In the genomic region with DNA sequence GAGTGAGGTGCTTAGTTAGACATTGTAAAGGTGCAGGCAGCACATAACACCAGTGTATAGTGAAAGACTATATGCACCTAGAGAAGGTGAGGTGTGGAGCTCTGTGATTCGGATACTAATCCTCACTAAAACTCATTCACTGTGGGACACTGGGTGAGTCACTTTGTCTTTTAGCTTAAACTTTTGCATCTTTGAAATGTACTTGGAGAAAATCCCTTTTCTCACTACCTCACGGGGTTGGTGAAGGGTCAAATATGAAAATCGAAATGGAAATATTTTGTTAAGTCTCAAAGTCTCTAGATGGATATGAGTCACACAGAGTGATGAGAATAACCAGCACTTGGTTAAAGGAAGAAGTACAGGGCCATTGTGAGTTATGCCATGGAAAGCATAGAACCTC, we compare ENCODE assay signal across 10 cellular contexts. TPM values are rescaled to one million over a fixed set of nuclear protein-coding genes. Genes with fewer than 3 reads are reported as not detected.
DNase-seq lines count a peak whose midpoint lies in the region; ATAC-seq, FAIRE-seq and TF ChIP-seq lines count a peak whose summit lies in the region.
"Had no signal": no experiment of that assay in that cellular context is flagged by ENCODE, and none has a peak within 500 bp of the region (broad histone marks: within the 10 kb centered on the region; RNA-seq: fewer than 3 reads in every experiment).

No MANE protein-coding gene starts in this region.

- no peak overlapping the region for H3K9ac ChIP-seq in GM12878 (ENCODE audit: control insufficient read depth, insufficient read depth, low read length)

- no peak overlapping the region for H3K4me2 ChIP-seq in GM12878 (ENCODE audit: control insufficient read depth, insufficient read depth)

- H3K4me3 ChIP-seq in GM12878, result peak overlapping the region; percentile 10; the same call in 1 of the 2 replicates
- no peak overlapping the region for H3K4me3 ChIP-seq in lower leg skin (ENCODE audit: low read depth, poor library complexity, severe bottlenecking)

- no peak for TF ChIP-seq EP300 in GM12878 (IDR thresholded peaks at IDR 0.05; ENCODE audit: borderline replicate concordance in 1 of 2, control insufficient read depth in 1 of 2, low read depth in 2 of 2, low read length in 2 of 2)

- H3K79me2 ChIP-seq in GM12878 (ENCODE audit: control insufficient read depth, insufficient read depth, low read length), result peaks cover 44% of the 10 kb centered on the region

- SMC1A ChIA-PET in GM12878 (lab: Charles Lee; ENCODE audit: uncharacterized antibody, unreplicated experiment), result interaction anchor here (1.0 to 3.0 kb wide), 5 partner anchors 20 to 43 kb away, joined by 3 to 11 read pairs (median 6); no protein-coding TSS in a partner anchor

- no peak overlapping the region for H2AFZ ChIP-seq in GM12878 (ENCODE audit: control insufficient read depth, low read depth, low read length)

- TF ChIP-seq POLR2A in GM12878 (IDR thresholded peaks at IDR 0.05; ENCODE audit: low read depth, low read length) (no peak), lower leg skin (IDR thresholded peaks at IDR 0.05) (no peak)

- H3K27ac ChIP-seq in GM12878 (ENCODE audit: control insufficient read depth, insufficient read depth), result no peak overlapping the region

- no TSS peak for BruUV-seq in GM12878 (replicated peaks; lab: Mats Ljungman, UMichigan)

- peak; percentile 77 for ATAC-seq in GM19452 (IDR thresholded peaks at IDR 0.05; ENCODE audit: unreplicated experiment)
- ATAC-seq in HG03045 (IDR thresholded peaks at IDR 0.05; ENCODE audit: unreplicated experiment), result peak; percentile 90
- ATAC-seq in GM12878, result peak; percentile 83
- no peak for ATAC-seq in omental fat pad (ENCODE audit: low FRiP score)

- DNase-seq in GM13976 (ENCODE audit: low spot score) (peak; percentile 17), GM12878 (ENCODE audit: low read depth, low spot score) (peak; percentile 38), omental fat pad (ENCODE audit: low spot score) (no peak), 8988T (no peak), NAMALWA (ENCODE audit: low spot score) (no peak), lower leg skin (ENCODE audit: low spot score in 2 of 2) (no peak)
- DNase-seq: erythroblast, NCI-H1694 had no signal

- in situ Hi-C loops in GM13976 (cut with MboI; ENCODE audit: low sequenced_read_pairs, unreplicated experiment), result no loop called here
- in situ Hi-C loops in GM12878 (cut with MboI), result no loop called here

- RAD21 ChIA-PET in GM12878 (lab: Charles Lee; ENCODE audit: unreplicated experiment), result interaction anchor here (1.2 to 1.5 kb wide), 2 partner anchors 33 to 36 kb away, joined by 4 to 5 read pairs; no protein-coding TSS in a partner anchor

- peaks cover 0 to 8% of the 10 kb centered on the region in 2 experiments; a peak in 2 of 4 replicates for H3K36me3 ChIP-seq in GM12878 (ENCODE audit: control insufficient read depth in 2 of 2, insufficient read depth in 2 of 2, low read length in 1 of 2)

- TF ChIP-seq CTCF in GM13976 (IDR thresholded peaks at IDR 0.05; ENCODE audit: borderline replicate concordance, control extremely low read depth, extremely low read depth, insufficient read depth, missing control alignments), result no peak
- TF ChIP-seq CTCF in GM12878 (IDR thresholded peaks at IDR 0.05 in 2 of 3, conservative IDR thresholded peaks at IDR 0.05 in 1 of 3; ENCODE audit: control insufficient read depth in 2 of 3, extremely low read depth in 1 of 3, insufficient read depth in 1 of 3, low read depth in 3 of 3, low read length in 3 of 3), result no peak
- no peak for TF ChIP-seq CTCF in omental fat pad (IDR thresholded peaks at IDR 0.05)
- TF ChIP-seq CTCF in lower leg skin (IDR thresholded peaks at IDR 0.05), result no peak

- 21% methylated on average over 3 of the region's 3 CpGs for WGBS in GM12878 (ENCODE audit: insufficient coverage, insufficient replicate concordance, low lambda C conversion rate, missing lambda C conversion rate)
- 79 to 90% methylated on average over 3 of the region's 3 CpGs for WGBS in lower leg skin, 2 donors

- no peaks in the 10 kb centered on the region for H4K20me1 ChIP-seq in GM12878 (ENCODE audit: control insufficient read depth, insufficient read depth)

- TF ChIP-seq RAD21 in GM12878 (IDR thresholded peaks at IDR 0.05; ENCODE audit: insufficient read depth, low read depth, low read length), result no peak

- no peaks in the 10 kb centered on the region for H3K9me3 ChIP-seq in GM12878 (replicated peaks; ENCODE audit: control insufficient read depth, insufficient read depth, low read length)

- CTCF ChIA-PET in GM12878 (lab: Yijun Ruan, JAX), result interaction anchor here (1.0 to 3.7 kb wide), 3 partner anchors 11 to 94 kb away, joined by 3 to 20 read pairs (median 4); no protein-coding TSS in a partner anchor

- intact Hi-C loops in GM12878 (cut with micrococcal nuclease; ENCODE audit: unreplicated experiment), result no loop called here
- intact Hi-C loops in lower leg skin (cut with DNase I; ENCODE audit: low total_unique reads), result no loop called here

- POLR2A ChIA-PET in GM12878 (lab: Charles Lee), result interaction anchor here (1.1 kb wide), 1 partner anchor 17 kb away, joined by 3 read pairs; no protein-coding TSS in a partner anchor

- H3K27me3 ChIP-seq in GM12878 (replicated peaks in 1 of 2; ENCODE audit: control insufficient read depth in 2 of 2, insufficient read depth in 2 of 2, low read length in 1 of 2), result no peaks in the 10 kb centered on the region

- peak; percentile 64 for FAIRE-seq in GM12878 (lab: Jason Lieb, UNC)

- peaks cover 12% of the 10 kb centered on the region; the same call in 1 of the 2 replicates for H3K4me1 ChIP-seq in GM12878 (ENCODE audit: control insufficient read depth, insufficient read depth, low read length)

TF ChIP-seq in GM12878, 131 proteins besides CTCF, POLR2A, EP300 and RAD21 (continues in another document):
- TF ChIP-seq SRF (IDR thresholded peaks at IDR 0.05; ENCODE audit: low read depth in 2 of 2, low read length in 2 of 2) (no peak), CUX1 (IDR thresholded peaks at IDR 0.05; ENCODE audit: insufficient replicate concordance, low read depth, low read length) (no peak), SIX5 (IDR thresholded peaks at IDR 0.05; ENCODE audit: low read depth, low read length, severe bottlenecking) (no peak), ZZZ3 (IDR thresholded peaks at IDR 0.05; ENCODE audit: control insufficient read depth, insufficient read length, low read depth) (no peak)

RNA-seq across cellular contexts. Expression of gene MDFIC, which starts 38.0 kb away (rescaled TPM):
- 50.7 and 52.3 TPM in 2 replicates for total RNA-seq in GM12878 (2013; cell fraction: nucleolus; rRNA removed)
- total RNA-seq in GM12878 (2014; rRNA removed) (49.3 and 57.8 TPM in 2 replicates), GM12878 (2014; rRNA removed; fragmentation: Illumina TruSeq; extraction: Trizol) (54.7 and 58.4 TPM in 2 replicates), GM12878 (2021) (39.0 and 50.5 TPM in 2 replicates), omental fat pad (100 to 1,000 TPM in 1 of 4 donors, 10 to 100 TPM in 3; 46.7 to 176 (median 79.2) TPM), lower leg skin (10 to 100 TPM; 27.0 to 58.5 (median 38.9) TPM)
- polyA plus RNA-seq in GM12878 (2011; ENCODE audit: low read depth), result 17.2 TPM
- polyA plus RNA-seq in GM12878 (2011; rRNA removed) (50.9 and 68.6 TPM in 2 replicates), GM12878 (2014; fragmentation: Illumina TruSeq; extraction: Trizol) (42.6 and 53.0 TPM in 2 replicates), GM12878 (2014; fragmentation: Nextera tagmentation; extraction: Ambion mirVana) (10 to 100 TPM; 11.5 to 16.1 TPM), GM12878 (2014; rRNA removed) (37.5 and 38.7 TPM in 2 replicates), GM12878 (2016; fragmentation: Nextera tagmentation; extraction: Ambion mirVana) (10 to 100 TPM in 1 of 2 experiments, 1 to 10 TPM in 1; 7.3 to 35.3 TPM)
- 25.8 and 32.4 TPM in 2 replicates for polyA plus RNA-seq in GM12878 (2011; cell fraction: cytosol; rRNA removed)
- polyA plus RNA-seq in GM12878 (2011; cell fraction: nucleus; rRNA removed), result 19.3 TPM in 2 replicates
- 36.3 and 36.8 TPM in 2 replicates for polyA plus RNA-seq in GM12878 (2012)
- 45.8 and 82.7 TPM in 2 replicates for polyA minus RNA-seq in GM12878 (2011; rRNA and poly(A)+ RNA removed)
- 27.0 and 34.0 TPM in 2 replicates for polyA minus RNA-seq in GM12878 (2011; cell fraction: cytosol; rRNA and poly(A)+ RNA removed)
- polyA minus RNA-seq in GM12878 (2011; cell fraction: nucleus; rRNA and poly(A)+ RNA removed), result 20.1 and 42.3 TPM in 2 replicates

Comparison
In these comparisons a context has a peak if more than half of its experiments do, and no peak if none do; other contexts are left out.
1. DNase-seq: peak in GM13976 (single experiment) and GM12878 (single experiment); none in omental fat pad (single experiment), 8988T (single experiment), NAMALWA (single experiment) and lower leg skin (0 of 2).